Comparison of ENCODE assay signal across 23 cellular contexts in the genomic region with DNA sequence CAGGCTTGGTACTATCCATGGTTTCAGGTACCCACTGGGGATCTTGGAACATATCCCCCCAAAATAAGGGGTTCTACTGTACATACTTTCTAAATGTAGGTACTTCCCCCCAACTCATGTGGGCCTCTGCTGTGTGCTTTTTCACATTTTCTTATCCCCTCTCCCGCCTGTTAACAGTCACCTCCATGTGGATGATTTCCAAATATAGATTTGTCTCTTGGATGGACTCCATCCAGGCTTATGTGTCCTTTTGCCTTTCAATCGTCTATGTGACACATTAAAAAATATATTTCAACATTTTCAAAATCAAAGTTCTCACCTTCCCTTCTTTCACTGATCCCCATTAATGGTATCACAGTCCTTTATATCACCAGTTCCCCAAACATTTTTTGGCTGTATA. TPM values are rescaled to one million over a fixed set of nuclear protein-coding genes. Genes with fewer than 3 reads are reported as not detected.
DNase-seq lines count a peak whose midpoint lies in the region; ATAC-seq, FAIRE-seq and TF ChIP-seq lines count a peak whose summit lies in the region.
"Had no signal": no experiment of that assay in that cellular context is flagged by ENCODE, and none has a peak within 500 bp of the region (broad histone marks: within the 10 kb centered on the region; RNA-seq: fewer than 3 reads in every experiment).

No MANE protein-coding gene starts in this region.

- TF ChIP-seq RAD21 in liver (IDR thresholded peaks at IDR 0.05) (peak in 1 of 2 donors; percentile 12), HepG2 (CRISPR knock-in tag; IDR thresholded peaks at IDR 0.05) (no peak)

- no peak for TF ChIP-seq POLR2A in HepG2 (IDR thresholded peaks at IDR 0.05; ENCODE audit: insufficient read depth in 1 of 2, low read depth in 2 of 2, low read length in 2 of 2)

- TF ChIP-seq EP300 in HepG2 (IDR thresholded peaks at IDR 0.05; ENCODE audit: low read depth in 2 of 2, low read length in 2 of 2), result no peak
- no peak for TF ChIP-seq EP300 in HepG2 (CRISPR knock-in tag; IDR thresholded peaks at IDR 0.05; ENCODE audit: borderline replicate concordance)

- WGBS in liver, result 33% methylated on average over 2 of the region's 2 CpGs
- 22% methylated on average over 2 of the region's 2 CpGs for whole genome bisulfite sequencing in HepG2 (ENCODE audit: low lambda C conversion rate)
- 78% methylated on average over 2 of the region's 2 CpGs for WGBS in aorta, 2 donors

- H3K9me3 Mint-ChIP-seq in astrocyte (ENCODE audit: unreplicated experiment), result no peaks in the 10 kb centered on the region
- H3K9me3 Mint-ChIP-seq: CD4-positive, alpha-beta T cell; GM23338; HFFc6; IgD-negative memory B cell had no signal

- H3K4me2 ChIP-seq in HepG2 (ENCODE audit: low read depth, low read length) (no peak overlapping the region), astrocyte (ENCODE audit: low read length) (peak overlapping the region; percentile 56), osteoblast (ENCODE audit: insufficient read depth, low read length) (peak overlapping the region; percentile 46)
- H3K4me2 ChIP-seq: GM23338 had no signal

- FAIRE-seq in HepG2 (lab: Jason Lieb, UNC) (no peak), astrocyte (lab: Jason Lieb, UNC) (no peak)
- FAIRE-seq: D721Med, G401.6, GM12891, GM19239 had no signal

- in situ Hi-C loops in HepG2 (cut with HindIII; ENCODE audit: extremely low pct_ligation_motif_present, low pct_unique_long_range_greater_than_20kb), result no loop called here

- H3K36me3 Mint-ChIP-seq in astrocyte (ENCODE audit: low read depth, unreplicated experiment), result no peaks in the 10 kb centered on the region

- CTCF ChIA-PET in HepG2 (lab: Yijun Ruan, JAX; ENCODE audit: low intra/inter-chr PET ratio, low total read pairs), result no interaction called here

- no peak for DNase-seq in HepG2 (ENCODE audit: low spot score)
- no peak for DNase-seq in astrocyte (ENCODE audit: low read depth)
- DNase-seq in osteoblast (ENCODE audit: insufficient read length, low spot score, missing footprints), result no peak
- DNase-seq in cortex of kidney (lab: John Stamatoyannopoulos, UW), result no peak
- DNase-seq in aorta, result no peak
- DNase-seq: 8988T; ACHN; BE2C; C1 segment of cervical spinal cord; Caco-2; CD4-positive, alpha-beta T cell; H7 had no signal

- H3K4me3 Mint-ChIP-seq in astrocyte (ENCODE audit: unreplicated experiment), result no peak overlapping the region
- H3K4me3 Mint-ChIP-seq: CD4-positive, alpha-beta T cell; GM23338; IgD-negative memory B cell had no signal

- no peaks in the 10 kb centered on the region for H3K27me3 ChIP-seq in liver (ENCODE audit: control insufficient read depth in 4 of 4, insufficient read depth in 4 of 4, low read length in 3 of 4)
- no peaks in the 10 kb centered on the region for H3K27me3 ChIP-seq in HepG2 (ENCODE audit: control insufficient read depth in 1 of 2, insufficient read depth in 2 of 2, low read length in 2 of 2)
- no peaks in the 10 kb centered on the region for H3K27me3 ChIP-seq in astrocyte (ENCODE audit: insufficient read depth, low read length)
- H3K27me3 ChIP-seq in osteoblast (ENCODE audit: insufficient read depth, low read length), result no peaks in the 10 kb centered on the region
- no peaks in the 10 kb centered on the region for H3K27me3 ChIP-seq in aorta (ENCODE audit: control insufficient read depth in 1 of 2, insufficient read depth in 2 of 2, low read length in 1 of 2)
- H3K27me3 ChIP-seq: BE2C had no signal

- intact Hi-C loops in HepG2 (cut with micrococcal nuclease; ENCODE audit: unreplicated experiment) (no loop called here), aorta (cut with DNase I) (no loop called here)

- H3K27ac ChIP-seq in liver (ENCODE audit: low read depth in 1 of 2, low read length in 2 of 2), result no peak overlapping the region
- no peak overlapping the region for H3K27ac ChIP-seq in HepG2 (ENCODE audit: extremely low read length, insufficient read depth, low read length)
- peak overlapping the region; percentile 57 for H3K27ac ChIP-seq in astrocyte (ENCODE audit: low read depth, low read length)
- peak overlapping the region; percentile 29 for H3K27ac ChIP-seq in osteoblast (ENCODE audit: low read depth, low read length)
- H3K27ac ChIP-seq in aorta (ENCODE audit: low read depth in 1 of 2, low read length in 2 of 2), result no peak overlapping the region
- H3K27ac ChIP-seq: HL-60 had no signal

- no peaks in the 10 kb centered on the region for H3K27me3 Mint-ChIP-seq in astrocyte (ENCODE audit: low read depth, unreplicated experiment)

- H3K9ac ChIP-seq in liver (ENCODE audit: low read depth in 1 of 2, low read length in 2 of 2) (no peak overlapping the region), HepG2 (ENCODE audit: insufficient read depth, low read depth, low read length) (no peak overlapping the region), astrocyte (ENCODE audit: low read length) (no peak overlapping the region)

- H3K79me2 ChIP-seq in HepG2 (ENCODE audit: insufficient read depth, low read length) (no peaks in the 10 kb centered on the region), astrocyte (ENCODE audit: insufficient read depth, low read length) (peaks cover 7% of the 10 kb centered on the region), osteoblast (ENCODE audit: insufficient read depth, low read length) (peaks cover 3% of the 10 kb centered on the region)

- H2AFZ ChIP-seq in HepG2 (ENCODE audit: low read length), result no peak overlapping the region
- no peak overlapping the region for H2AFZ ChIP-seq in astrocyte (ENCODE audit: low read depth, low read length)
- no peak overlapping the region for H2AFZ ChIP-seq in osteoblast (ENCODE audit: low read length)
- H2AFZ ChIP-seq: GM23338 had no signal

- H4K20me1 ChIP-seq in HepG2 (ENCODE audit: insufficient read depth, low read length), result no peaks in the 10 kb centered on the region
- no peaks in the 10 kb centered on the region for H4K20me1 ChIP-seq in astrocyte (ENCODE audit: insufficient read depth, low read length)
- no peaks in the 10 kb centered on the region for H4K20me1 ChIP-seq in osteoblast (ENCODE audit: insufficient read depth, low read length)

- no peaks in the 10 kb centered on the region for H3K36me3 ChIP-seq in liver (ENCODE audit: control insufficient read depth in 4 of 4, insufficient read depth in 3 of 4, low read depth in 1 of 4, low read length in 3 of 4)
- H3K36me3 ChIP-seq in HepG2 (replicated peaks in 1 of 2; ENCODE audit: control insufficient read depth in 1 of 2, insufficient read depth in 2 of 2, low read length in 2 of 2), result no peaks in the 10 kb centered on the region
- H3K36me3 ChIP-seq in astrocyte (ENCODE audit: insufficient read depth, low read length), result no peaks in the 10 kb centered on the region
- no peaks in the 10 kb centered on the region for H3K36me3 ChIP-seq in osteoblast (ENCODE audit: insufficient read depth, low read length)
- H3K36me3 ChIP-seq in aorta (ENCODE audit: control insufficient read depth in 1 of 2, insufficient read depth in 2 of 2, low read length in 1 of 2), result no peaks in the 10 kb centered on the region
- H3K36me3 ChIP-seq: BE2C had no signal

- POLR2A ChIA-PET in HepG2 (lab: Yijun Ruan, JAX), result no interaction called here

- H3K9me3 ChIP-seq in liver (ENCODE audit: control insufficient read depth in 4 of 4, low read length in 3 of 4) (no peaks in the 10 kb centered on the region), HepG2 (ENCODE audit: low read length) (no peaks in the 10 kb centered on the region), astrocyte (ENCODE audit: insufficient read depth, low read depth, low read length) (no peaks in the 10 kb centered on the region), osteoblast (ENCODE audit: low read depth, low read length) (no peaks in the 10 kb centered on the region), aorta (ENCODE audit: control insufficient read depth, low read length) (no peaks in the 10 kb centered on the region)
- H3K9me3 ChIP-seq: BE2C, Caco-2 had no signal

- H3K4me1 ChIP-seq in liver (ENCODE audit: control insufficient read depth in 4 of 4, insufficient read depth in 4 of 4, low read length in 3 of 4) (peaks cover 2 to 15% (median 6%) of the 10 kb centered on the region in 4 donors), HepG2 (ENCODE audit: insufficient read depth, low read length) (no peaks in the 10 kb centered on the region), astrocyte (ENCODE audit: insufficient read depth, low read length) (peaks cover 21% of the 10 kb centered on the region), osteoblast (ENCODE audit: insufficient read depth, low read length) (peaks cover 21% of the 10 kb centered on the region), aorta (ENCODE audit: control insufficient read depth in 1 of 2, insufficient read depth in 2 of 2, low read length in 2 of 2) (no peaks in the 10 kb centered on the region)
- H3K4me1 ChIP-seq: BE2C, Caco-2 had no signal

- BruUV-seq in HepG2 (replicated peaks; lab: Mats Ljungman, UMichigan), result no TSS peak

- TF ChIP-seq CTCF in liver (IDR thresholded peaks at IDR 0.05; ENCODE audit: low read depth, low read length, missing input control) (no peak), HepG2 (CRISPR knock-in tag; IDR thresholded peaks at IDR 0.05) (no peak), astrocyte (IDR thresholded peaks at IDR 0.05; ENCODE audit: insufficient read depth, low read depth, low read length) (no peak), osteoblast (IDR thresholded peaks at IDR 0.05; ENCODE audit: extremely low read depth, low read depth, low read length) (no peak)

- H3K27ac Mint-ChIP-seq in astrocyte (ENCODE audit: unreplicated experiment), result no peak overlapping the region
- H3K27ac Mint-ChIP-seq: CD4-positive, alpha-beta T cell; GM23338; IgD-negative memory B cell had no signal

- H3K4me1 Mint-ChIP-seq in astrocyte (ENCODE audit: low read depth, unreplicated experiment), result peaks cover 32% of the 10 kb centered on the region
- H3K4me1 Mint-ChIP-seq: IgD-negative memory B cell had no signal

- H3K4me3 ChIP-seq in liver (ENCODE audit: low read depth in 1 of 3, low read length in 3 of 3), result no peak overlapping the region
- H3K4me3 ChIP-seq in HepG2 (replicated peaks in 1 of 3; ENCODE audit: insufficient read depth in 1 of 3, low read depth in 2 of 3, low read length in 3 of 3), result no peak overlapping the region
- no peak overlapping the region for H3K4me3 ChIP-seq in astrocyte (ENCODE audit: insufficient read depth, low read depth, low read length)
- H3K4me3 ChIP-seq in osteoblast (ENCODE audit: insufficient read depth, low read length), result no peak overlapping the region
- H3K4me3 ChIP-seq in aorta (ENCODE audit: low read length in 2 of 2), result no peak overlapping the region
- H3K4me3 ChIP-seq: GM23338 had no signal

- ATAC-seq in HepG2 (no peak), GM19467 (IDR thresholded peaks at IDR 0.05; ENCODE audit: unreplicated experiment) (no peak), aorta (ENCODE audit: low FRiP score) (no peak)
- ATAC-seq: GM23338, HCT116 had no signal

RNA-seq across cellular contexts. Expression of a gene that starts 44.4 kb away (rescaled TPM):
- 1 to 10 TPM; 2.3 to 3.3 TPM for total RNA-seq in liver
- polyA plus RNA-seq in liver, result 1 to 10 TPM; 1.3 to 2.0 TPM
- total RNA-seq in HepG2 (2016; rRNA removed; fragmentation: Illumina TruSeq; extraction: Trizol), result 0.10 and 0.11 TPM in 2 replicates
- 0.10 TPM in 1 of 2 replicates, not detected in the other for total RNA-seq in HepG2 (2016; cell fraction: cytosol; rRNA removed; fragmentation: Illumina TruSeq; extraction: Trizol; ENCODE audit: low read depth)
- total RNA-seq in HepG2 (2016; cell fraction: insoluble cytoplasmic fraction; rRNA removed; fragmentation: Illumina TruSeq; extraction: Trizol), result 0.04 and 0.12 TPM in 2 replicates
- 0.06 TPM in 1 of 2 replicates, not detected in the other for total RNA-seq in HepG2 (2016; cell fraction: membrane; rRNA removed; fragmentation: Illumina TruSeq; extraction: Trizol)
- total RNA-seq in HepG2 (2016; cell fraction: nucleus; rRNA removed; fragmentation: Illumina TruSeq; extraction: Trizol), result not detected in 2 replicates
- 0.01 and 0.03 TPM in 2 replicates for polyA plus RNA-seq in HepG2 (2011; rRNA removed)
- polyA plus RNA-seq in HepG2 (2011; cell fraction: cytosol; rRNA removed), result 0.03 TPM in 2 replicates
- not detected in 2 replicates for polyA plus RNA-seq in HepG2 (2011; cell fraction: nucleus; rRNA removed)
- 0.07 TPM in 1 of 2 replicates, not detected in the other for polyA plus RNA-seq in HepG2 (2012)
- polyA plus RNA-seq in HepG2 (2016; cell fraction: cytosol; fragmentation: Illumina TruSeq; extraction: Trizol; ENCODE audit: low read depth), result 0.03 TPM in 1 of 2 replicates, not detected in the other
- polyA plus RNA-seq in HepG2 (2016; cell fraction: insoluble cytoplasmic fraction; fragmentation: Illumina TruSeq; extraction: Trizol; ENCODE audit: low read depth), result 0.09 and 0.12 TPM in 2 replicates
- 0.05 TPM in 1 of 2 replicates, not detected in the other for polyA plus RNA-seq in HepG2 (2016; cell fraction: membrane; fragmentation: Illumina TruSeq; extraction: Trizol; ENCODE audit: low read depth)
- polyA plus RNA-seq in HepG2 (2016; cell fraction: nucleus; fragmentation: Illumina TruSeq; extraction: Trizol; ENCODE audit: insufficient read depth, low read depth), result 0.14 and 0.20 TPM in 2 replicates
- 4.1 TPM in 1 of 2 replicates, not detected in the other for polyA minus RNA-seq in HepG2 (2011; rRNA and poly(A)+ RNA removed; ENCODE audit: low replicate concordance)
- polyA minus RNA-seq in HepG2 (2011; cell fraction: cytosol; rRNA and poly(A)+ RNA removed), result not detected in 2 replicates
- 0.12 TPM in 1 of 2 replicates, not detected in the other for polyA minus RNA-seq in HepG2 (2011; cell fraction: nucleus; rRNA and poly(A)+ RNA removed)
- total RNA-seq in astrocyte, result 13.4 and 13.7 TPM in 2 replicates
- total RNA-seq in osteoblast, result 5.4 and 5.9 TPM in 2 replicates
- total RNA-seq in aorta, result 1 to 10 TPM; 2.1 to 2.4 TPM
- 1 to 10 TPM in 1 of 2 donors, under 1 TPM in 1; 0.75 to 1.3 TPM for polyA plus RNA-seq in aorta
- polyA plus RNA-seq: IgD-negative memory B cell had no signal

Comparison
In these comparisons a context has a peak if more than half of its experiments do, and no peak if none do; other contexts are left out.
1. H3K27ac ChIP-seq: peak in astrocyte (single experiment) and osteoblast (single experiment); none in liver (0 of 2), HepG2 (single experiment) and aorta (0 of 2).